Comparison of ENCODE assay signal across 7 cellular contexts in the genomic region with DNA sequence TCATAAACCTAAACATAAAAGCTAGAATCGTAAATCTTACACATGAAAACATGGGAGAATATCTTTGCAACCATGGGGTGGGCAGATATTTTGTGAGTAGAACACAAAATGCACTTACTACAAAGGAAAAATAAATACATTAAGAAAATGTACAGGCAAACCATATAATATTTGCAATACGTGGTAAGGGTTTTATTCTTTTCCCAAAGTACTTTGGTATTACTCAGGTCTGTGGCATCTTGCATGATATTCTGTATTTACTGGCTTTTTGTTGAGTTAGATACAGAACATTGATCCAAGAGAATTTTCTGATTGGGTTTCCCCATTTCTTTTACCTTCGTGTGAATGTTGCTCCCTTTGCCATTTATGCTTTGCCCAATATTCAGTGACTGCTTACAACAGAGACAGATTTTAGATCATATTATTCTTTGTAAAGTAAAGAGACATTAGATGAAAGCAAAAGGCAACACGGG. TPM values are rescaled to one million over a fixed set of nuclear protein-coding genes. Genes with fewer than 3 reads are reported as not detected.
DNase-seq lines count a peak whose midpoint lies in the region; ATAC-seq and TF ChIP-seq lines count a peak whose summit lies in the region.

No MANE protein-coding gene starts in this region.

- no peaks in the 10 kb centered on the region for H3K36me3 ChIP-seq in HEK293 (ENCODE audit: control insufficient read depth in 2 of 2, insufficient read depth in 1 of 2, low read length in 2 of 2)

- no peak overlapping the region for H3K4me3 ChIP-seq in HEK293 (ENCODE audit: low read depth, low read length)

- DNase-seq in activated CD4-positive, alpha-beta memory T cell treated with anti-CD3 and anti-CD28 coated beads for 36 hours: no peak
- DNase-seq in foreskin keratinocyte: no peak
- DNase-seq in AG08395 (ENCODE audit: low spot score): no peak
- no peak for DNase-seq in germinal center (ENCODE audit: low spot score)

- TF ChIP-seq CTCF in HEK293 (tag by site-specific recombination; IDR thresholded peaks at IDR 0.05) (no peak), foreskin keratinocyte (conservative IDR thresholded peaks at IDR 0.05) (no peak)

- no peaks in the 10 kb centered on the region for H3K9me3 ChIP-seq in HEK293 (ENCODE audit: control insufficient read depth, insufficient read depth, low read depth, low read length)

- POLR2A ChIA-PET in HEK293 (lab: Yijun Ruan, JAX): interaction anchor here (0.7 to 2.0 kb wide), 5 partner anchors 16 to 522 kb away, joined by 3 to 18 read pairs (median 5); partner anchors contain the start of genes ARHGAP17 and LCMT1
- POLR2A ChIA-PET in activated CD4-positive, alpha-beta memory T cell treated with anti-CD3 and anti-CD28 coated beads for 36 hours (lab: Charles Lee): interaction anchor here (0.5 to 1.8 kb wide), 5 partner anchors 13 to 1039 kb away, joined by 3 to 7 read pairs (median 5); partner anchors contain the start of gene ARHGAP17

- H3K4me3 Mint-ChIP-seq in activated CD4-positive, alpha-beta memory T cell treated with anti-CD3 and anti-CD28 coated beads for 36 hours: peak overlapping the region; percentile 83
- peak overlapping the region; percentile 91 for H3K4me3 Mint-ChIP-seq in stimulated activated memory B cell treated with anti-CD40 and anti-IgM and Interleukin-4, amounts not matched to agents 10 μg/mL and 1 μg/mL and 100 μg/mL, for 72 hours

- no peaks in the 10 kb centered on the region for H3K9me3 Mint-ChIP-seq in activated CD4-positive, alpha-beta memory T cell treated with anti-CD3 and anti-CD28 coated beads for 36 hours
- H3K9me3 Mint-ChIP-seq in stimulated activated memory B cell treated with anti-CD40 and anti-IgM and Interleukin-4, amounts not matched to agents 10 μg/mL and 1 μg/mL and 100 μg/mL, for 72 hours: no peaks in the 10 kb centered on the region

- H3K4me1 ChIP-seq in HEK293 (ENCODE audit: control insufficient read depth, insufficient read depth, low read length) (0 out of 2 replicates have a peak, but pooled peaks cover 3% of the 10 kb centered on the region), foreskin keratinocyte (peaks cover 15% of the 10 kb centered on the region)

- H3K27me3 Mint-ChIP-seq in activated CD4-positive, alpha-beta memory T cell treated with anti-CD3 and anti-CD28 coated beads for 36 hours: no peaks in the 10 kb centered on the region
- H3K27me3 Mint-ChIP-seq in stimulated activated memory B cell treated with anti-CD40 and anti-IgM and Interleukin-4, amounts not matched to agents 10 μg/mL and 1 μg/mL and 100 μg/mL, for 72 hours: no peaks in the 10 kb centered on the region

- ATAC-seq in foreskin keratinocyte (no peak), HG03432 (IDR thresholded peaks at IDR 0.05; ENCODE audit: unreplicated experiment) (no peak)
- ATAC-seq in stimulated activated memory B cell treated with anti-CD40 and anti-IgM and Interleukin-4, amounts not matched to agents 10 μg/mL and 1 μg/mL and 100 μg/mL, for 72 hours: no peak

- intact Hi-C loops in activated CD4-positive, alpha-beta memory T cell treated with anti-CD3 and anti-CD28 coated beads for 36 hours (cut with micrococcal nuclease): loop anchor here (1.0 to 2.0 kb wide), 2 partner anchors 17 to 19 kb away; no protein-coding TSS in a partner anchor

- no peaks in the 10 kb centered on the region for H3K27me3 ChIP-seq in foreskin keratinocyte

- H3K4me1 Mint-ChIP-seq in activated CD4-positive, alpha-beta memory T cell treated with anti-CD3 and anti-CD28 coated beads for 36 hours (ENCODE audit: low read depth): peaks cover 46% of the 10 kb centered on the region
- peaks cover 57% of the 10 kb centered on the region for H3K4me1 Mint-ChIP-seq in stimulated activated memory B cell treated with anti-CD40 and anti-IgM and Interleukin-4, amounts not matched to agents 10 μg/mL and 1 μg/mL and 100 μg/mL, for 72 hours

- no peaks in the 10 kb centered on the region for H3K36me3 Mint-ChIP-seq in activated CD4-positive, alpha-beta memory T cell treated with anti-CD3 and anti-CD28 coated beads for 36 hours
- H3K36me3 Mint-ChIP-seq in stimulated activated memory B cell treated with anti-CD40 and anti-IgM and Interleukin-4, amounts not matched to agents 10 μg/mL and 1 μg/mL and 100 μg/mL, for 72 hours: no peaks in the 10 kb centered on the region

- H3K27ac Mint-ChIP-seq in activated CD4-positive, alpha-beta memory T cell treated with anti-CD3 and anti-CD28 coated beads for 36 hours: peak overlapping the region; percentile 93
- H3K27ac Mint-ChIP-seq in stimulated activated memory B cell treated with anti-CD40 and anti-IgM and Interleukin-4, amounts not matched to agents 10 μg/mL and 1 μg/mL and 100 μg/mL, for 72 hours: peak overlapping the region; percentile 94

- H3K27ac ChIP-seq in HEK293 (ENCODE audit: extremely low read depth, low read depth, low read length): peak overlapping the region; percentile 66; the same call in 1 of the 2 replicates
- H3K27ac ChIP-seq in foreskin keratinocyte: peak overlapping the region; percentile 56

- CTCF ChIA-PET in HEK293 (lab: Yijun Ruan, JAX): interaction anchor here (0.7 to 2.6 kb wide), 3 partner anchors 17 to 177 kb away, joined by 3 to 9 read pairs (median 4); no protein-coding TSS in a partner anchor
- CTCF ChIA-PET in activated CD4-positive, alpha-beta memory T cell treated with anti-CD3 and anti-CD28 coated beads for 36 hours (lab: Charles Lee): interaction anchor here (1.0 to 1.9 kb wide), 3 partner anchors 14 to 176 kb away, joined by 3 to 5 read pairs (median 5); no protein-coding TSS in a partner anchor

TF ChIP-seq in HEK293, 187 proteins besides CTCF, POLR2A, EP300 and RAD21:
- TF ChIP-seq, protein P1, sequence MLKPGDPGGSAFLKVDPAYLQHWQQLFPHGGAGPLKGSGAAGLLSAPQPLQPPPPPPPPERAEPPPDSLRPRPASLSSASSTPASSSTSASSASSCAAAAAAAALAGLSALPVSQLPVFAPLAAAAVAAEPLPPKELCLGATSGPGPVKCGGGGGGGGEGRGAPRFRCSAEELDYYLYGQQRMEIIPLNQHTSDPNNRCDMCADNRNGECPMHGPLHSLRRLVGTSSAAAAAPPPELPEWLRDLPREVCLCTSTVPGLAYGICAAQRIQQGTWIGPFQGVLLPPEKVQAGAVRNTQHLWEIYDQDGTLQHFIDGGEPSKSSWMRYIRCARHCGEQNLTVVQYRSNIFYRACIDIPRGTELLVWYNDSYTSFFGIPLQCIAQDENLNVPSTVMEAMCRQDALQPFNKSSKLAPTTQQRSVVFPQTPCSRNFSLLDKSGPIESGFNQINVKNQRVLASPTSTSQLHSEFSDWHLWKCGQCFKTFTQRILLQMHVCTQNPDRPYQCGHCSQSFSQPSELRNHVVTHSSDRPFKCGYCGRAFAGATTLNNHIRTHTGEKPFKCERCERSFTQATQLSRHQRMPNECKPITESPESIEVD (tag by site-specific recombination; IDR thresholded peaks at IDR 0.05): 0 out of 2 replicates have a peak, but pooled peaks have one; percentile 30
- TF ChIP-seq ZNF174 (tag by site-specific recombination; IDR thresholded peaks at IDR 0.05) (no peak), ZNF335 (tag by site-specific recombination; conservative IDR thresholded peaks at IDR 0.05) (peak; percentile 13; the same call in 1 of the 2 replicates)

RNA-seq across cellular contexts. Expression of gene ARHGAP17, which starts 33.0 kb away (rescaled TPM):
- 10 to 100 TPM; 50.8 to 57.4 TPM for total RNA-seq in activated CD4-positive, alpha-beta memory T cell treated with anti-CD3 and anti-CD28 coated beads for 36 hours
- total RNA-seq in foreskin keratinocyte: 22.0 and 28.3 TPM in 2 replicates
- 20.1 and 20.2 TPM in 2 replicates for polyA plus RNA-seq in foreskin keratinocyte
